ENCODE assay signal across 1 cellular context in genomic region chrX:132173647-132174046, GRCh38.
TF ChIP-seq lines count a peak whose summit lies in the region.

No MANE protein-coding gene starts in this region.

TF ChIP-seq in GM23338, 12 proteins besides CTCF, POLR2A, EP300 and RAD21 (continued from another document):
- TF ChIP-seq, protein P1, sequence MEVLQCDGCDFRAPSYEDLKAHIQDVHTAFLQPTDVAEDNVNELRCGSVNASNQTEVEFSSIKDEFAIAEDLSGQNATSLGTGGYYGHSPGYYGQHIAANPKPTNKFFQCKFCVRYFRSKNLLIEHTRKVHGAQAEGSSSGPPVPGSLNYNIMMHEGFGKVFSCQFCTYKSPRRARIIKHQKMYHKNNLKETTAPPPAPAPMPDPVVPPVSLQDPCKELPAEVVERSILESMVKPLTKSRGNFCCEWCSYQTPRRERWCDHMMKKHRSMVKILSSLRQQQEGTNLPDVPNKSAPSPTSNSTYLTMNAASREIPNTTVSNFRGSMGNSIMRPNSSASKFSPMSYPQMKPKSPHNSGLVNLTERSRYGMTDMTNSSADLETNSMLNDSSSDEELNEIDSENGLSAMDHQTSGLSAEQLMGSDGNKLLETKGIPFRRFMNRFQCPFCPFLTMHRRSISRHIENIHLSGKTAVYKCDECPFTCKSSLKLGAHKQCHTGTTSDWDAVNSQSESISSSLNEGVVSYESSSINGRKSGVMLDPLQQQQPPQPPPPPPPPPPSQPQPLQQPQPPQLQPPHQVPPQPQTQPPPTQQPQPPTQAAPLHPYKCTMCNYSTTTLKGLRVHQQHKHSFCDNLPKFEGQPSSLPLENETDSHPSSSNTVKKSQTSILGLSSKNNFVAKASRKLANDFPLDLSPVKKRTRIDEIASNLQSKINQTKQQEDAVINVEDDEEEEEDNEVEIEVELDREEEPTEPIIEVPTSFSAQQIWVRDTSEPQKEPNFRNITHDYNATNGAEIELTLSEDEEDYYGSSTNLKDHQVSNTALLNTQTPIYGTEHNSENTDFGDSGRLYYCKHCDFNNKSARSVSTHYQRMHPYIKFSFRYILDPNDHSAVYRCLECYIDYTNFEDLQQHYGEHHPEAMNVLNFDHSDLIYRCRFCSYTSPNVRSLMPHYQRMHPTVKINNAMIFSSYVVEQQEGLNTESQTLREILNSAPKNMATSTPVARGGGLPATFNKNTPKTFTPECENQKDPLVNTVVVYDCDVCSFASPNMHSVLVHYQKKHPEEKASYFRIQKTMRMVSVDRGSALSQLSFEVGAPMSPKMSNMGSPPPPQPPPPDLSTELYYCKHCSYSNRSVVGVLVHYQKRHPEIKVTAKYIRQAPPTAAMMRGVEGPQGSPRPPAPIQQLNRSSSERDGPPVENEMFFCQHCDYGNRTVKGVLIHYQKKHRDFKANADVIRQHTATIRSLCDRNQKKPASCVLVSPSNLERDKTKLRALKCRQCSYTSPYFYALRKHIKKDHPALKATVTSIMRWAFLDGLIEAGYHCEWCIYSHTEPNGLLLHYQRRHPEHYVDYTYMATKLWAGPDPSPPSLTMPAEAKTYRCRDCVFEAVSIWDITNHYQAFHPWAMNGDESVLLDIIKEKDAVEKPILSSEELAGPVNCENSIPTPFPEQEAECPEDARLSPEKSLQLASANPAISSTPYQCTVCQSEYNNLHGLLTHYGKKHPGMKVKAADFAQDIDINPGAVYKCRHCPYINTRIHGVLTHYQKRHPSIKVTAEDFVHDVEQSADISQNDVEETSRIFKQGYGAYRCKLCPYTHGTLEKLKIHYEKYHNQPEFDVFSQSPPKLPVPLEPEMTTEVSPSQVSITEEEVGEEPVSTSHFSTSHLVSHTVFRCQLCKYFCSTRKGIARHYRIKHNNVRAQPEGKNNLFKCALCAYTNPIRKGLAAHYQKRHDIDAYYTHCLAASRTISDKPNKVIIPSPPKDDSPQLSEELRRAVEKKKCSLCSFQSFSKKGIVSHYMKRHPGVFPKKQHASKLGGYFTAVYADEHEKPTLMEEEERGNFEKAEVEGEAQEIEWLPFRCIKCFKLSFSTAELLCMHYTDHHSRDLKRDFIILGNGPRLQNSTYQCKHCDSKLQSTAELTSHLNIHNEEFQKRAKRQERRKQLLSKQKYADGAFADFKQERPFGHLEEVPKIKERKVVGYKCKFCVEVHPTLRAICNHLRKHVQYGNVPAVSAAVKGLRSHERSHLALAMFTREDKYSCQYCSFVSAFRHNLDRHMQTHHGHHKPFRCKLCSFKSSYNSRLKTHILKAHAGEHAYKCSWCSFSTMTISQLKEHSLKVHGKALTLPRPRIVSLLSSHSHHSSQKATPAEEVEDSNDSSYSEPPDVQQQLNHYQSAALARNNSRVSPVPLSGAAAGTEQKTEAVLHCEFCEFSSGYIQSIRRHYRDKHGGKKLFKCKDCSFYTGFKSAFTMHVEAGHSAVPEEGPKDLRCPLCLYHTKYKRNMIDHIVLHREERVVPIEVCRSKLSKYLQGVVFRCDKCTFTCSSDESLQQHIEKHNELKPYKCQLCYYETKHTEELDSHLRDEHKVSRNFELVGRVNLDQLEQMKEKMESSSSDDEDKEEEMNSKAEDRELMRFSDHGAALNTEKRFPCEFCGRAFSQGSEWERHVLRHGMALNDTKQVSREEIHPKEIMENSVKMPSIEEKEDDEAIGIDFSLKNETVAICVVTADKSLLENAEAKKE (CRISPR knock-in tag; IDR thresholded peaks at IDR 0.05): no peak
- no peak for TF ChIP-seq ZNF114 (CRISPR knock-in tag; IDR thresholded peaks at IDR 0.05)
- TF ChIP-seq STAT1 (IDR thresholded peaks at IDR 0.05; ENCODE audit: unreplicated experiment): no peak
- TF ChIP-seq, protein P2, sequence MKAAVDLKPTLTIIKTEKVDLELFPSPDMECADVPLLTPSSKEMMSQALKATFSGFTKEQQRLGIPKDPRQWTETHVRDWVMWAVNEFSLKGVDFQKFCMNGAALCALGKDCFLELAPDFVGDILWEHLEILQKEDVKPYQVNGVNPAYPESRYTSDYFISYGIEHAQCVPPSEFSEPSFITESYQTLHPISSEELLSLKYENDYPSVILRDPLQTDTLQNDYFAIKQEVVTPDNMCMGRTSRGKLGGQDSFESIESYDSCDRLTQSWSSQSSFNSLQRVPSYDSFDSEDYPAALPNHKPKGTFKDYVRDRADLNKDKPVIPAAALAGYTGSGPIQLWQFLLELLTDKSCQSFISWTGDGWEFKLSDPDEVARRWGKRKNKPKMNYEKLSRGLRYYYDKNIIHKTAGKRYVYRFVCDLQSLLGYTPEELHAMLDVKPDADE (IDR thresholded peaks at IDR 0.05): no peak
- TF ChIP-seq POLR2AphosphoS5 (IDR thresholded peaks at IDR 0.05; ENCODE audit: low read depth): no peak
- TF ChIP-seq REST (IDR thresholded peaks at IDR 0.05; ENCODE audit: unreplicated experiment): no peak
- no peak for TF ChIP-seq CREB1 (CRISPR knock-in tag; IDR thresholded peaks at IDR 0.05; ENCODE audit: low read depth)
- no peak for TF ChIP-seq ZNF331 (CRISPR knock-in tag; IDR thresholded peaks at IDR 0.05; ENCODE audit: low read depth)
- TF ChIP-seq JUNB (IDR thresholded peaks at IDR 0.05; ENCODE audit: unreplicated experiment): no peak
